8 cellular contexts compared by ENCODE assay signal in genomic region chr9:87739546-87739945, GRCh38.
"Had no signal": no experiment of that assay in that cellular context is flagged by ENCODE, and none has a peak within 500 bp of the region (broad histone marks: within the 10 kb centered on the region; RNA-seq: fewer than 3 reads in every experiment).

No MANE protein-coding gene starts in this region.

- H3K4me3 ChIP-seq: GM12878 had no signal

- FAIRE-seq: G401.6, GM12878, GM12891, GM12892, GM18507, GM19239 had no signal

- DNase-seq: GDM1, GF-D8 had no signal

- ATAC-seq: GM12878 had no signal
